ENCODE assay signal across 17 cellular contexts in genomic region chr7:55135462-55135861, GRCh38.
"Had no signal": no experiment of that assay in that cellular context is flagged by ENCODE, and none has a peak within 500 bp of the region (broad histone marks: within the 10 kb centered on the region; RNA-seq: fewer than 3 reads in every experiment).

No MANE protein-coding gene starts in this region.

- H3K4me3 ChIP-seq: adrenal gland, lower lobe of right lung, neural progenitor cell, thoracic aorta had no signal

- H3K9me3 ChIP-seq: lower lobe of right lung, thoracic aorta had no signal

- ATAC-seq: activated CD8-positive, alpha-beta T cell treated with anti-CD3 and anti-CD28 coated beads, Interleukin-2, amount 10 ng/mL, durations not matched to agents 7 days and 5 days; left lobe of liver; lower lobe of right lung; naive thymus-derived CD4-positive, alpha-beta T cell; sciatic nerve had no signal

- DNase-seq: activated CD4-positive, alpha-beta T cell treated with anti-CD3 and anti-CD28 coated beads for 1 hour; activated CD4-positive, alpha-beta T cell treated with anti-CD3 and anti-CD28 coated beads, Interleukin-2, amount 50 U/mL, for 1 hour; activated CD8-positive, alpha-beta T cell treated with anti-CD3 and anti-CD28 coated beads, Interleukin-2, amount 10 ng/mL, durations not matched to agents 7 days and 5 days; activated gamma-delta T cell treated with Interleukin-2 at 50 U/mL for 16 hours; adrenal gland; cortex of kidney; lower lobe of right lung; naive thymus-derived CD4-positive, alpha-beta T cell; stimulated activated CD4-positive, alpha-beta T cell treated with anti-CD3 and anti-CD28 coated beads, Interleukin-2, amount 100 ng/mL, for 48 hours; stimulated activated CD8-positive, alpha-beta memory T cell treated with anti-CD3 and anti-CD28 coated beads, Interleukin-4, amount 100 ng/mL, for 48 hours; stimulated activated naive CD4-positive, alpha-beta T cell; T-helper 1 cell had no signal

- H3K36me3 ChIP-seq: adrenal gland, lower lobe of right lung, neural progenitor cell, thoracic aorta had no signal

- FAIRE-seq: bronchial epithelial cell had no signal

- H3K27me3 ChIP-seq: adrenal gland, neural progenitor cell had no signal

- H2AFZ ChIP-seq: neural progenitor cell had no signal

- H3K27ac ChIP-seq: neural progenitor cell had no signal

- H3K9ac ChIP-seq: neural progenitor cell had no signal

- H3K4me2 ChIP-seq: neural progenitor cell had no signal
